In genomic region chr1:905071-905749, GRCh38 we compare ENCODE assay signal across 1 cellular context.
TF ChIP-seq lines count a peak whose summit lies in the region.

No MANE protein-coding gene starts in this region.

TF ChIP-seq in K562, 482 proteins besides CTCF, POLR2A, EP300 and RAD21 (continued from another document and continues in another):
- TF ChIP-seq RREB1 (CRISPR knock-in tag; IDR thresholded peaks at IDR 0.05) (no peak), CBX1 (IDR thresholded peaks at IDR 0.05; ENCODE audit: low read depth) (0 out of 2 replicates have a peak, but pooled peaks have one; percentile 0), GTF2E2 (tag; IDR thresholded peaks at IDR 0.05) (no peak), STAG1 (CRISPR knock-in tag; IDR thresholded peaks at IDR 0.05; ENCODE audit: borderline replicate concordance) (no peak), NR2F6 (CRISPR knock-in tag; IDR thresholded peaks at IDR 0.05) (no peak), SIX5 (IDR thresholded peaks at IDR 0.05; ENCODE audit: borderline replicate concordance in 1 of 2, insufficient read depth in 1 of 2, low read depth in 1 of 2, low read length in 2 of 2) (no peak), LARP7 (IDR thresholded peaks at IDR 0.05) (no peak), ELK3 (CRISPR knock-in tag; IDR thresholded peaks at IDR 0.05) (no peak), NRF1 (conservative IDR thresholded peaks at IDR 0.05 in 1 of 2, IDR thresholded peaks at IDR 0.05 in 1 of 2) (no peak), CHCHD3 (CRISPR knock-in tag; IDR thresholded peaks at IDR 0.05) (no peak), HNRNPLL (IDR thresholded peaks at IDR 0.05; ENCODE audit: low read depth, low read length, poor library complexity, severe bottlenecking) (no peak), CBFA2T2 (conservative IDR thresholded peaks at IDR 0.05) (no peak), ZBTB11 (CRISPR knock-in tag; IDR thresholded peaks at IDR 0.05) (no peak), PTBP1 (IDR thresholded peaks at IDR 0.05; ENCODE audit: low read depth, low read length) (no peak), ZNF449 (CRISPR knock-in tag; IDR thresholded peaks at IDR 0.05) (no peak), BRD9 (IDR thresholded peaks at IDR 0.05; ENCODE audit: low read depth, partially characterized antibody) (no peak), RNF2 (IDR thresholded peaks at IDR 0.05) (no peak), COPS2 (conservative IDR thresholded peaks at IDR 0.05) (no peak), XRCC5 (IDR thresholded peaks at IDR 0.05; ENCODE audit: low read depth, low read length) (no peak), GATAD2B (IDR thresholded peaks at IDR 0.05; ENCODE audit: borderline replicate concordance) (no peak), BRF2 (IDR thresholded peaks at IDR 0.05; ENCODE audit: borderline replicate concordance, insufficient read depth, insufficient read length) (no peak), MXD1 (CRISPR knock-in tag; IDR thresholded peaks at IDR 0.05; ENCODE audit: borderline replicate concordance, poor library complexity, severe bottlenecking) (no peak), ZBTB33 (CRISPR knock-in tag; IDR thresholded peaks at IDR 0.05) (peak; percentile 99), VEZF1 (CRISPR knock-in tag; IDR thresholded peaks at IDR 0.05) (no peak), ZNF778 (CRISPR knock-in tag; IDR thresholded peaks at IDR 0.05) (no peak), EWSR1 (IDR thresholded peaks at IDR 0.05; ENCODE audit: borderline replicate concordance, low read depth, partially characterized antibody) (no peak), SRF (CRISPR knock-in tag; IDR thresholded peaks at IDR 0.05) (no peak), CREB3 (tag; conservative IDR thresholded peaks at IDR 0.05; ENCODE audit: low read depth) (no peak), TSHZ1 (CRISPR knock-in tag; IDR thresholded peaks at IDR 0.05) (no peak), HDAC8 (tag; IDR thresholded peaks at IDR 0.05) (no peak), SMAD4 (CRISPR knock-in tag; conservative IDR thresholded peaks at IDR 0.05) (no peak), NCOR1 (IDR thresholded peaks at IDR 0.05) (no peak), PYGO2 (tag; IDR thresholded peaks at IDR 0.05) (no peak), ZNF584 (CRISPR knock-in tag; IDR thresholded peaks at IDR 0.05; ENCODE audit: low read depth) (no peak), FOXA3 (CRISPR knock-in tag; conservative IDR thresholded peaks at IDR 0.05 in 1 of 2, IDR thresholded peaks at IDR 0.05 in 1 of 2) (peak in 1 of 2 experiments; percentile 70; a peak in 2 of 4 replicates), DLX4 (CRISPR knock-in tag; IDR thresholded peaks at IDR 0.05) (no peak), ZNF311 (CRISPR knock-in tag; IDR thresholded peaks at IDR 0.05) (no peak), ZBTB17 (CRISPR knock-in tag; IDR thresholded peaks at IDR 0.05) (no peak)
